In the genomic region with DNA sequence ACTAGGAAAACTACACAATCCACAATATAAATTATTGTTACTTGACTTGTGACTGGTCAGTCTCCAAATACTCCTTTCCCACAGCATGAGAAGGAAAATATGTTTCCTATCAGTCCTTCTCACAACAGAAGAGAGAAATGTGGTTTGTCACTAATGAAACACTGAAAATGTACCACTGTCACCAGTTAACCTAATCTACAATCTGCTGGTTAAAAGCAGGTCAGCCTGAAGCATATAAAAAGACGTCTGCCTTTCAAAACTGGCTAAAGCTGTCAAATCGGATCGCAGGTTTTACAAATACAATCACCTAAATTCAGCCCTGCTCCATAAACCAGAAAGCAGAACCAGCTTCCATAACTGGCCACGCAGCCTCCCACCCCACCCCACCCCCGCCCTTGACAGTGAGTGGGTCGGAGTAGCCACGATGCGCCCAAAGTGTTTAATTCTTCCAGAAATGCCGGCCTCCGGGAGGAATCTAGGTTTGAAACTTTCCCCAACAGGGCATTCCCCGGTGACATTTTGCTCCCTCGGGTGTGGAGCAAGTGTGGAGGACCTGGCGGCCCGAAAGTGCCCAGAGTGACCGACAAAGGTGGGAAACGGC, we compare ENCODE assay signal across 7 cellular contexts. TPM values are rescaled to one million over a fixed set of nuclear protein-coding genes. Genes with fewer than 3 reads are reported as not detected.
A peak's percentile ranks its signal among the peaks of the same experiment; 100 is the strongest.
DNase-seq lines count a peak whose midpoint lies in the region; ATAC-seq and TF ChIP-seq lines count a peak whose summit lies in the region.

No MANE protein-coding gene starts in this region.

- peaks cover 25% of the 10 kb centered on the region for H3K36me3 ChIP-seq in RWPE2 (ENCODE audit: low read depth)
- H3K36me3 ChIP-seq in effector memory CD4-positive, alpha-beta T cell (ENCODE audit: control insufficient read depth, insufficient read depth, low read length), result no peaks in the 10 kb centered on the region
- H3K36me3 ChIP-seq in mucosa of descending colon (ENCODE audit: low read depth), result no peaks in the 10 kb centered on the region

- H3K27me3 ChIP-seq in RWPE2 (ENCODE audit: insufficient read depth, poor library complexity, severe bottlenecking), result no peaks in the 10 kb centered on the region
- no peaks in the 10 kb centered on the region for H3K27me3 ChIP-seq in effector memory CD4-positive, alpha-beta T cell (replicated peaks; ENCODE audit: control insufficient read depth, insufficient read depth, low read length, poor library complexity, severe bottlenecking)

- H3K4me1 ChIP-seq in RWPE2 (ENCODE audit: insufficient read depth, poor library complexity, severe bottlenecking) (peaks cover 22% of the 10 kb centered on the region), mucosa of descending colon (ENCODE audit: low read depth) (peaks cover 21% of the 10 kb centered on the region)
- H3K4me1 ChIP-seq in effector memory CD4-positive, alpha-beta T cell (ENCODE audit: control insufficient read depth, insufficient read depth, low read length, poor library complexity, severe bottlenecking), result peaks cover 7% of the 10 kb centered on the region

- peak overlapping the region; percentile 86 for H3K27ac ChIP-seq in RWPE2 (ENCODE audit: poor library complexity, severe bottlenecking)
- H3K27ac ChIP-seq in effector memory CD4-positive, alpha-beta T cell (ENCODE audit: insufficient read depth, low read length, poor library complexity, severe bottlenecking), result peak overlapping the region; percentile 65

- H3K9me3 ChIP-seq in RWPE2 (ENCODE audit: severe bottlenecking), result no peaks in the 10 kb centered on the region
- H3K9me3 ChIP-seq in effector memory CD4-positive, alpha-beta T cell (ENCODE audit: control insufficient read depth, low read length), result no peaks in the 10 kb centered on the region
- no peaks in the 10 kb centered on the region for H3K9me3 ChIP-seq in mucosa of descending colon

- intact Hi-C loops in mucosa of descending colon (cut with DNase I, micrococcal nuclease), result no loop called here

- ATAC-seq in GM18498 (IDR thresholded peaks at IDR 0.05; ENCODE audit: unreplicated experiment) (peak; percentile 3), HG02852 (IDR thresholded peaks at IDR 0.05; ENCODE audit: unreplicated experiment) (peak; percentile 5), RWPE2 (ENCODE audit: low read depth) (peak; percentile 8), mucosa of descending colon (peak; percentile 35), GM18517 (IDR thresholded peaks at IDR 0.05; ENCODE audit: unreplicated experiment) (no peak)

- H3K4me3 ChIP-seq in RWPE2 (ENCODE audit: severe bottlenecking) (peak overlapping the region; percentile 69), mucosa of descending colon (peak overlapping the region; percentile 66)
- peak overlapping the region; percentile 80 for H3K4me3 ChIP-seq in effector memory CD4-positive, alpha-beta T cell (ENCODE audit: insufficient read depth, low read depth, low read length, poor library complexity, severe bottlenecking)

- TF ChIP-seq CTCF in RWPE2 (IDR thresholded peaks at IDR 0.05; ENCODE audit: poor library complexity, severe bottlenecking), result no peak
- no peak for TF ChIP-seq CTCF in mucosa of descending colon (IDR thresholded peaks at IDR 0.05)

- DNase-seq in RWPE2 (ENCODE audit: low spot score), result no peak
- no peak for DNase-seq in effector memory CD4-positive, alpha-beta T cell
- DNase-seq in mucosa of descending colon, result no peak
- no peak for DNase-seq in iPS-NIHi11 (ENCODE audit: low spot score)

RNA-seq across cellular contexts. Expression of gene ETFA, which starts 0.7 kb away (rescaled TPM):
- total RNA-seq in mucosa of descending colon, result 100 to 1,000 TPM; 172 to 286 (median 213) TPM

RNA-seq across cellular contexts. Expression of gene ISL2, which starts 26.0 kb away (rescaled TPM):
- total RNA-seq in mucosa of descending colon, result 1 to 10 TPM in 1 of 3 donors, under 1 TPM in 2; 0.51 to 2.1 (median 0.87) TPM
